1 cellular context compared by ENCODE assay signal in genomic region chr7:14195079-14195478, GRCh38.
TF ChIP-seq lines count a peak whose summit lies in the region.

No MANE protein-coding gene starts in this region.

TF ChIP-seq in GM23338, 12 proteins besides CTCF, POLR2A, EP300 and RAD21 (continued from another document):
- TF ChIP-seq ETS1 (IDR thresholded peaks at IDR 0.05) = no peak
- no peak for TF ChIP-seq POLR2AphosphoS5 (IDR thresholded peaks at IDR 0.05; ENCODE audit: low read depth)
- no peak for TF ChIP-seq STAT1 (IDR thresholded peaks at IDR 0.05; ENCODE audit: unreplicated experiment)
- no peak for TF ChIP-seq REST (IDR thresholded peaks at IDR 0.05; ENCODE audit: unreplicated experiment)
- no peak for TF ChIP-seq ZNF114 (CRISPR knock-in tag; IDR thresholded peaks at IDR 0.05)
